Comparison of ENCODE assay signal across 8 cellular contexts in the genomic region with DNA sequence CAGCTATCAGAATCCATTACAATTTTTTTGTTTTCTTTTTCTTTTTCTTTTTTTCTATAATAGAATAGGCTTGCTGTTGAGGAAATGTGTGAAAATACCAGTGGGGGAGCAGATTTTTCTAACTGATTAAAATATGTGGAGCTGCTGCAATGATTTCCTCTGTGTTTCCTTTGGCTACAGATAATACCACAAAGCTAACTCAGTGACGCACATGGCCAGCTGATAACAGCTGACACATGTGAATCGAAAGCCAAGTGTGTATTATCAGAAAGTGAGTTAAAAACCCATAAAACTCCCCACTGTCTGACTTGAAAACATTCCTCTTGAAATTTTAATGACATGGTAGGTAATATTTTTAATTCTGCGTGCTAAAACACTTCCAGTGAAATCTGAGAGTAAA.
DNase-seq lines count a peak whose midpoint lies in the region; ATAC-seq and TF ChIP-seq lines count a peak whose summit lies in the region.

No MANE protein-coding gene starts in this region.

- peak; percentile 6 to 33 for DNase-seq in activated CD8-positive, alpha-beta memory T cell treated with anti-CD3 and anti-CD28 coated beads for 4 hours (ENCODE audit: low read depth in 2 of 2)
- no peak for DNase-seq in activated CD8-positive, alpha-beta memory T cell treated with anti-CD3 and anti-CD28 coated beads, Interleukin-2, amount 50 U/mL, for 48 hours
- DNase-seq in amniotic stem cell (lab: John Stamatoyannopoulos, UW) (peak; percentile 15), omental fat pad (ENCODE audit: low spot score) (no peak), NOMO-1 treated with dmso at 0.1 percent for 144 hours (lab: John Stamatoyannopoulos, UW; ENCODE audit: unreplicated experiment) (no peak), LoVo (ENCODE audit: low spot score) (no peak)
- no peak for DNase-seq in natural killer cell treated with Interleukin-12 subunit alpha and Interleukin-12 subunit beta and Interleukin-15 and Interleukin-18, amount 100 ng/mL, for 72 hours (ENCODE audit: low spot score)

- no peaks in the 10 kb centered on the region for H3K36me3 Mint-ChIP-seq in natural killer cell treated with Interleukin-12 subunit alpha and Interleukin-12 subunit beta and Interleukin-15 and Interleukin-18, amount 100 ng/mL, for 72 hours

- H3K4me1 Mint-ChIP-seq in natural killer cell treated with Interleukin-12 subunit alpha and Interleukin-12 subunit beta and Interleukin-15 and Interleukin-18, amount 100 ng/mL, for 72 hours (ENCODE audit: low read depth in 2 of 2) = peaks cover 28% of the 10 kb centered on the region in 2 donors

- peak overlapping the region; percentile 44 to 62 for H3K27ac Mint-ChIP-seq in natural killer cell treated with Interleukin-12 subunit alpha and Interleukin-12 subunit beta and Interleukin-15 and Interleukin-18, amount 100 ng/mL, for 72 hours

- ATAC-seq in HG03460 (IDR thresholded peaks at IDR 0.05; ENCODE audit: unreplicated experiment) = peak; percentile 61
- ATAC-seq in natural killer cell treated with Interleukin-12 subunit alpha and Interleukin-12 subunit beta and Interleukin-15 and Interleukin-18, amount 100 ng/mL, for 72 hours = peak; percentile 71 to 80
- no peak for ATAC-seq in omental fat pad (ENCODE audit: low FRiP score)

- H3K4me3 Mint-ChIP-seq in natural killer cell treated with Interleukin-12 subunit alpha and Interleukin-12 subunit beta and Interleukin-15 and Interleukin-18, amount 100 ng/mL, for 72 hours = peak overlapping the region; percentile 54

- no peaks in the 10 kb centered on the region for H3K9me3 Mint-ChIP-seq in natural killer cell treated with Interleukin-12 subunit alpha and Interleukin-12 subunit beta and Interleukin-15 and Interleukin-18, amount 100 ng/mL, for 72 hours

- no peaks in the 10 kb centered on the region for H3K27me3 Mint-ChIP-seq in natural killer cell treated with Interleukin-12 subunit alpha and Interleukin-12 subunit beta and Interleukin-15 and Interleukin-18, amount 100 ng/mL, for 72 hours

- no peak for TF ChIP-seq CTCF in omental fat pad (IDR thresholded peaks at IDR 0.05)

Comparison
In these comparisons a context has a peak if more than half of its experiments do, and no peak if none do; other contexts are left out.
1. DNase-seq: peak in activated CD8-positive, alpha-beta memory T cell treated with anti-CD3 and anti-CD28 coated beads for 4 hours (2 of 2) and amniotic stem cell (single experiment); none in activated CD8-positive, alpha-beta memory T cell treated with anti-CD3 and anti-CD28 coated beads, Interleukin-2, amount 50 U/mL, for 48 hours (single experiment), natural killer cell treated with Interleukin-12 subunit alpha and Interleukin-12 subunit beta and Interleukin-15 and Interleukin-18, amount 100 ng/mL, for 72 hours (single experiment), omental fat pad (single experiment), NOMO-1 treated with dmso at 0.1 percent for 144 hours (single experiment) and LoVo (single experiment).